In genomic region chr15:98646546-98647025, GRCh38 we compare ENCODE assay signal across 8 cellular contexts. TPM values are rescaled to one million over a fixed set of nuclear protein-coding genes. Genes with fewer than 3 reads are reported as not detected.
A peak's percentile ranks its signal among the peaks of the same experiment; 100 is the strongest.
DNase-seq lines count a peak whose midpoint lies in the region; ATAC-seq and TF ChIP-seq lines count a peak whose summit lies in the region.

No MANE protein-coding gene starts in this region.

- no peak for DNase-seq in activated CD8-positive, alpha-beta memory T cell treated with anti-CD3 and anti-CD28 coated beads, Interleukin-2, amount 10 ng/mL, durations not matched to agents 7 days and 5 days
- no peak for DNase-seq in activated CD8-positive, alpha-beta memory T cell treated with anti-CD3 and anti-CD28 coated beads for 24 hours
- no peak for DNase-seq in kidney epithelial cell (ENCODE audit: low read depth)
- no peak for DNase-seq in testis
- DNase-seq in NCI-H524 treated with DMSO at 0.1 percent for 48 hours (lab: John Stamatoyannopoulos, UW) = no peak
- DNase-seq in islet precursor cell = no peak
- no peak for DNase-seq in GDM1 (lab: John Stamatoyannopoulos, UW)

- peaks cover 2% of the 10 kb centered on the region for H3K36me3 Mint-ChIP-seq in activated CD8-positive, alpha-beta memory T cell treated with anti-CD3 and anti-CD28 coated beads, Interleukin-2, amount 10 ng/mL, durations not matched to agents 7 days and 5 days

- intact Hi-C loops in testis (cut with DNase I; ENCODE audit: low total_unique reads) = loop anchor here (5.0 kb wide), 1 partner anchor 411 kb away; no protein-coding TSS in a partner anchor

- WGBS in testis, 2 donors = 6 to 7% methylated on average over 7 of the region's 7 CpGs

- H3K9me3 Mint-ChIP-seq in activated CD8-positive, alpha-beta memory T cell treated with anti-CD3 and anti-CD28 coated beads, Interleukin-2, amount 10 ng/mL, durations not matched to agents 7 days and 5 days (ENCODE audit: low read depth) = no peaks in the 10 kb centered on the region

- H3K4me3 ChIP-seq in kidney epithelial cell (ENCODE audit: low read depth, low read length) (peak overlapping the region; percentile 81), testis (peak overlapping the region; percentile 78 to 83)

- TF ChIP-seq POLR2A in testis (IDR thresholded peaks at IDR 0.05) = no peak

- no peaks in the 10 kb centered on the region for H3K9me3 ChIP-seq in testis

- H3K27me3 ChIP-seq in kidney epithelial cell (ENCODE audit: control insufficient read depth, insufficient read depth, low read length) (no peaks in the 10 kb centered on the region), testis (no peaks in the 10 kb centered on the region)

- no peaks in the 10 kb centered on the region for H3K36me3 ChIP-seq in kidney epithelial cell (ENCODE audit: control insufficient read depth, insufficient read depth, low read length)
- H3K36me3 ChIP-seq in testis (ENCODE audit: low read depth, missing control alignments) = no peaks in the 10 kb centered on the region

- TF ChIP-seq CTCF in kidney epithelial cell (IDR thresholded peaks at IDR 0.05; ENCODE audit: insufficient read depth, low read length, poor library complexity, severe bottlenecking) (no peak), testis (IDR thresholded peaks at IDR 0.05) (no peak)

- H3K27me3 Mint-ChIP-seq in activated CD8-positive, alpha-beta memory T cell treated with anti-CD3 and anti-CD28 coated beads, Interleukin-2, amount 10 ng/mL, durations not matched to agents 7 days and 5 days = peaks cover 49% of the 10 kb centered on the region

- peak overlapping the region; percentile 52 for H3K4me3 Mint-ChIP-seq in activated CD8-positive, alpha-beta memory T cell treated with anti-CD3 and anti-CD28 coated beads, Interleukin-2, amount 10 ng/mL, durations not matched to agents 7 days and 5 days

- CTCF ChIA-PET in activated CD8-positive, alpha-beta memory T cell treated with anti-CD3 and anti-CD28 coated beads, Interleukin-2, amount 10 ng/mL, durations not matched to agents 7 days and 5 days (lab: Charles Lee) = interaction anchor here (0.7 to 3.8 kb wide), 7 partner anchors 9 to 204 kb away, joined by 3 to 27 read pairs (median 6); no protein-coding TSS in a partner anchor

- no peak for ATAC-seq in activated CD8-positive, alpha-beta memory T cell treated with anti-CD3 and anti-CD28 coated beads, Interleukin-2, amount 10 ng/mL, durations not matched to agents 7 days and 5 days

- H3K27ac ChIP-seq in angular gyrus (ENCODE audit: low read depth, low read length) (peak overlapping the region; percentile 80), testis (peak overlapping the region in 1 of 2 donors; percentile 94)

- H3K4me1 ChIP-seq in testis = no peaks in the 10 kb centered on the region

- peaks cover 16% of the 10 kb centered on the region for H3K4me1 Mint-ChIP-seq in activated CD8-positive, alpha-beta memory T cell treated with anti-CD3 and anti-CD28 coated beads, Interleukin-2, amount 10 ng/mL, durations not matched to agents 7 days and 5 days

- peak overlapping the region; percentile 40 for H3K27ac Mint-ChIP-seq in activated CD8-positive, alpha-beta memory T cell treated with anti-CD3 and anti-CD28 coated beads, Interleukin-2, amount 10 ng/mL, durations not matched to agents 7 days and 5 days

RNA-seq across cellular contexts. Expression of gene IGF1R, which starts 1.8 kb away (rescaled TPM):
- 1 to 10 TPM; 6.2 to 7.0 TPM for total RNA-seq in activated CD8-positive, alpha-beta memory T cell treated with anti-CD3 and anti-CD28 coated beads, Interleukin-2, amount 10 ng/mL, durations not matched to agents 7 days and 5 days
- 62.7 and 68.4 TPM in 2 replicates for total RNA-seq in kidney epithelial cell
- 100 to 1,000 TPM; 157 to 172 TPM for total RNA-seq in testis
- 25.8 TPM for polyA plus RNA-seq in testis (ENCODE audit: insufficient read depth, low read depth, low replicate concordance)
